ENCODE assay signal across 2 cellular contexts in the genomic region with DNA sequence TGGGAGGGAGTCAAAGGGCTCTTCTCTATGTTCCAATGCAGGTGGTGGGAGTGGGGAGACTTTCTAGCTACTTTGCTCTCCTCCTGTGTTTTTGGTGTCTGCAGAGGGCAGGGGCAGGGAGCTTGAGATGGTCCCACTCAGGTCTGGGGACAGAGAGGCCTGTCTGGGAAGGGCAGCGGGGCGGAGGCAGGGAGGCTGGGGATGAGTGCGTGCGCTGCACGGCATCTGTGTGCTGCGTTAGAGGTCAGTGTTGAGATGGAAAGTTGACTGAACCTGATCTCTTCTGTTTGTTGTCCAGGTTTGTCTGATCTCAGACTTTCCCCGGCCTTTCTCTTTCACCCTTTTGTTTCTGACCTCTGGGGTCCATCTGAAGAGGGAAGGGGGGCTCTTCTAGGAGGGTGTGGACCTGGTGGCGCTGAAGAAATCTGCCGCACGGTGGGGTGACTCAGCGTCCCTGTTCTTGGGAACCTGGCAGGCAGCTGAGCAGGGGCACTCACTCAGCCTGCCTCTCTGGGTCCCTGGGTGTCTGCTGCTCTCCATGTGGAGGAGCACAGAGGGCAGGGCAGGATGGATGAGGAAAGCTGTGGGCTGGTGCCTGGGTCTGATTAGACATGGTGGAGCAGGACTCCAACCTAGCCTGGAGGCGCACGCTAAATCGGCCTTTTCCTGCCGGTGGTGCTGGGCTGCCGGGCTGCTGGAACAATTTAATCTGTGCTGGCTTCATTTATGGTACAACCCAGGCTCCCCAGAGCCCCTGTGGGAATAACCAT.
A peak's percentile ranks its signal among the peaks of the same experiment; 100 is the strongest.
TF ChIP-seq lines count a peak whose summit lies in the region.

No MANE protein-coding gene starts in this region.

TF ChIP-seq in HEK293, 187 proteins besides CTCF, POLR2A, EP300 and RAD21:
- TF ChIP-seq ZNF24 (tag by site-specific recombination; IDR thresholded peaks at IDR 0.05) (no peak), MEIS1 (CRISPR knock-in tag; IDR thresholded peaks at IDR 0.05; ENCODE audit: borderline replicate concordance) (no peak), FEZF1 (tag by site-specific recombination; IDR thresholded peaks at IDR 0.05) (0 out of 2 replicates have a peak, but pooled peaks have one; percentile 36)
- TF ChIP-seq, protein P1, sequence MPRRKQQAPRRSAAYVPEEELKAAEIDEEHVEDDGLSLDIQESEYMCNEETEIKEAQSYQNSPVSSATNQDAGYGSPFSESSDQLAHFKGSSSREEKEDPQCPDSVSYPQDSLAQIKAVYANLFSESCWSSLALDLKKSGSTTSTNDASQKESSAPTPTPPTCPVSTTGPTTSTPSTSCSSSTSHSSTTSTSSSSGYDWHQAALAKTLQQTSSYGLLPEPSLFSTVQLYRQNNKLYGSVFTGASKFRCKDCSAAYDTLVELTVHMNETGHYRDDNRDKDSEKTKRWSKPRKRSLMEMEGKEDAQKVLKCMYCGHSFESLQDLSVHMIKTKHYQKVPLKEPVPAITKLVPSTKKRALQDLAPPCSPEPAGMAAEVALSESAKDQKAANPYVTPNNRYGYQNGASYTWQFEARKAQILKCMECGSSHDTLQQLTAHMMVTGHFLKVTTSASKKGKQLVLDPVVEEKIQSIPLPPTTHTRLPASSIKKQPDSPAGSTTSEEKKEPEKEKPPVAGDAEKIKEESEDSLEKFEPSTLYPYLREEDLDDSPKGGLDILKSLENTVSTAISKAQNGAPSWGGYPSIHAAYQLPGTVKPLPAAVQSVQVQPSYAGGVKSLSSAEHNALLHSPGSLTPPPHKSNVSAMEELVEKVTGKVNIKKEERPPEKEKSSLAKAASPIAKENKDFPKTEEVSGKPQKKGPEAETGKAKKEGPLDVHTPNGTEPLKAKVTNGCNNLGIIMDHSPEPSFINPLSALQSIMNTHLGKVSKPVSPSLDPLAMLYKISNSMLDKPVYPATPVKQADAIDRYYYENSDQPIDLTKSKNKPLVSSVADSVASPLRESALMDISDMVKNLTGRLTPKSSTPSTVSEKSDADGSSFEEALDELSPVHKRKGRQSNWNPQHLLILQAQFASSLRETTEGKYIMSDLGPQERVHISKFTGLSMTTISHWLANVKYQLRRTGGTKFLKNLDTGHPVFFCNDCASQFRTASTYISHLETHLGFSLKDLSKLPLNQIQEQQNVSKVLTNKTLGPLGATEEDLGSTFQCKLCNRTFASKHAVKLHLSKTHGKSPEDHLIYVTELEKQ (tag by site-specific recombination; IDR thresholded peaks at IDR 0.05; ENCODE audit: borderline replicate concordance) = no peak

TF ChIP-seq in K562, 482 proteins besides CTCF, POLR2A, EP300 and RAD21:
- TF ChIP-seq SIN3B (IDR thresholded peaks at IDR 0.05; ENCODE audit: low read depth) = no peak
- 0 out of 2 replicates have a peak, but pooled peaks have one; percentile 9 for TF ChIP-seq MAFG (tag; conservative IDR thresholded peaks at IDR 0.05)
